ENCODE assay signal across 35 cellular contexts in genomic region chr1:14524816-14525215, GRCh38.
"Had no signal": no experiment of that assay in that cellular context is flagged by ENCODE, and none has a peak within 500 bp of the region (broad histone marks: within the 10 kb centered on the region; RNA-seq: fewer than 3 reads in every experiment).

No MANE protein-coding gene starts in this region.

- H3K9me3 ChIP-seq: adrenal gland, body of pancreas, breast epithelium, colonic mucosa, esophagus muscularis mucosa, gastroesophageal sphincter, heart right ventricle had no signal

- H3K27me3 Mint-ChIP-seq: activated CD4-positive, alpha-beta T cell treated with anti-CD3 and anti-CD28 coated beads, Interleukin-2, amount 10 ng/mL, durations not matched to agents 24 days and 14 days; activated CD8-positive, alpha-beta memory T cell treated with anti-CD3 and anti-CD28 coated beads, Interleukin-2, amount 10 ng/mL, durations not matched to agents 7 days and 5 days had no signal

- H3K27ac Mint-ChIP-seq: activated CD4-positive, alpha-beta memory T cell treated with anti-CD3 and anti-CD28 coated beads for 36 hours; activated CD4-positive, alpha-beta T cell treated with anti-CD3 and anti-CD28 coated beads for 36 hours; activated CD4-positive, alpha-beta T cell treated with anti-CD3 and anti-CD28 coated beads, Interleukin-2, amount 10 ng/mL, durations not matched to agents 24 days and 14 days; activated CD8-positive, alpha-beta memory T cell treated with anti-CD3 and anti-CD28 coated beads, Interleukin-2, amount 10 ng/mL, durations not matched to agents 7 days and 5 days; activated CD8-positive, alpha-beta T cell treated with anti-CD3 and anti-CD28 coated beads, Interleukin-2, amount 10 ng/mL, durations not matched to agents 7 days and 5 days; activated naive CD4-positive, alpha-beta T cell treated with anti-CD3 and anti-CD28 coated beads for 36 hours; activated naive CD4-positive, alpha-beta T cell treated with anti-CD3 and anti-CD28 coated beads, Interleukin-2, amount 50 U/mL, for 24 hours; activated naive CD8-positive, alpha-beta T cell treated with anti-CD3 and anti-CD28 coated beads for 36 hours; activated naive CD8-positive, alpha-beta T cell treated with anti-CD3 and anti-CD28 coated beads, Interleukin-2, amount 50 U/mL, for 24 hours; activated T-helper 1 cell treated with anti-CD3 and anti-CD28 coated beads, Interleukin-12 subunit alpha, Interleukin-12 subunit beta, Interleukin-2, Interleukin-4 antibody, amounts not matched to agents 30 ng/mL and 10 ng/mL and 1 ng/mL, durations not matched to agents 14 hours and 24 hours and 36 hours; activated T-helper 2 cell treated with anti-CD3 and anti-CD28 coated beads, Interferon-gamma antibody, Interleukin-2, Interleukin-4, amounts not matched to agents 10 μg/mL and 5 μg/mL and 100 μg/mL, durations not matched to agents 14 hours and 24 hours and 36 hours; dendritic cell treated with granulocyte-macrophage colony-stimulating factor and Interleukin-4, amounts not matched to agents 40 ng/mL and 50 ng/mL, for 4 days had no signal

- H3K36me3 Mint-ChIP-seq: activated CD4-positive, alpha-beta memory T cell treated with anti-CD3 and anti-CD28 coated beads for 36 hours; activated CD8-positive, alpha-beta memory T cell treated with anti-CD3 and anti-CD28 coated beads, Interleukin-2, amount 10 ng/mL, durations not matched to agents 7 days and 5 days; activated naive CD4-positive, alpha-beta T cell treated with anti-CD3 and anti-CD28 coated beads, Interleukin-2, amount 50 U/mL, for 24 hours; activated naive CD8-positive, alpha-beta T cell treated with anti-CD3 and anti-CD28 coated beads for 36 hours had no signal

- H3K4me2 ChIP-seq: hepatocyte had no signal

- H3K79me2 ChIP-seq: hepatocyte had no signal

- H3K4me3 Mint-ChIP-seq: activated CD4-positive, alpha-beta memory T cell treated with anti-CD3 and anti-CD28 coated beads for 36 hours; activated CD4-positive, alpha-beta T cell treated with anti-CD3 and anti-CD28 coated beads for 36 hours; activated CD4-positive, alpha-beta T cell treated with anti-CD3 and anti-CD28 coated beads, Interleukin-2, amount 10 ng/mL, durations not matched to agents 24 days and 14 days; activated CD8-positive, alpha-beta memory T cell treated with anti-CD3 and anti-CD28 coated beads, Interleukin-2, amount 10 ng/mL, durations not matched to agents 7 days and 5 days; activated CD8-positive, alpha-beta T cell treated with anti-CD3 and anti-CD28 coated beads, Interleukin-2, amount 10 ng/mL, durations not matched to agents 7 days and 5 days; activated naive CD4-positive, alpha-beta T cell treated with anti-CD3 and anti-CD28 coated beads for 36 hours; activated naive CD4-positive, alpha-beta T cell treated with anti-CD3 and anti-CD28 coated beads, Interleukin-2, amount 50 U/mL, for 24 hours; activated naive CD8-positive, alpha-beta T cell treated with anti-CD3 and anti-CD28 coated beads for 36 hours; activated naive CD8-positive, alpha-beta T cell treated with anti-CD3 and anti-CD28 coated beads, Interleukin-2, amount 50 U/mL, for 24 hours; activated T-helper 1 cell treated with anti-CD3 and anti-CD28 coated beads, Interleukin-12 subunit alpha, Interleukin-12 subunit beta, Interleukin-2, Interleukin-4 antibody, amounts not matched to agents 30 ng/mL and 10 ng/mL and 1 ng/mL, durations not matched to agents 14 hours and 24 hours and 36 hours; dendritic cell treated with granulocyte-macrophage colony-stimulating factor and Interleukin-4, amounts not matched to agents 40 ng/mL and 50 ng/mL, for 4 days had no signal

- ATAC-seq: activated CD4-positive, alpha-beta T cell treated with anti-CD3 and anti-CD28 coated beads for 36 hours; activated CD8-positive, alpha-beta memory T cell treated with anti-CD3 and anti-CD28 coated beads, Interleukin-2, amount 10 ng/mL, durations not matched to agents 7 days and 5 days; activated CD8-positive, alpha-beta T cell treated with anti-CD3 and anti-CD28 coated beads, Interleukin-2, amount 10 ng/mL, durations not matched to agents 7 days and 5 days; activated naive CD8-positive, alpha-beta T cell treated with anti-CD3 and anti-CD28 coated beads, Interleukin-2, amount 50 U/mL, for 24 hours; body of pancreas; gastroesophageal sphincter; heart right ventricle had no signal

- DNase-seq: activated CD4-positive, alpha-beta memory T cell treated with anti-CD3 and anti-CD28 coated beads for 36 hours; activated CD4-positive, alpha-beta T cell treated with anti-CD3 and anti-CD28 coated beads for 36 hours; activated CD4-positive, alpha-beta T cell treated with anti-CD3 and anti-CD28 coated beads, Interleukin-2, amount 10 ng/mL, durations not matched to agents 24 days and 14 days; activated CD4-positive, CD25-positive, alpha-beta regulatory T cell; activated CD4-positive, CD25-positive, alpha-beta regulatory T cell treated with anti-CD3 and anti-CD28 coated beads, Interleukin-2, amount 50 U/mL, for 72 hours; activated CD8-positive, alpha-beta memory T cell treated with anti-CD3 and anti-CD28 coated beads, Interleukin-2, amount 10 ng/mL, durations not matched to agents 7 days and 5 days; activated CD8-positive, alpha-beta memory T cell treated with anti-CD3 and anti-CD28 coated beads, Interleukin-2, amount 50 U/mL, for 4 hours; activated CD8-positive, alpha-beta T cell treated with anti-CD3 and anti-CD28 coated beads, Interleukin-2, amount 10 ng/mL, durations not matched to agents 7 days and 5 days; activated effector memory CD4-positive, alpha-beta T cell treated with anti-CD3 and anti-CD28 coated beads, Interleukin-2, amount 50 U/mL, for 16 hours; activated naive CD4-positive, alpha-beta T cell treated with anti-CD3 and anti-CD28 coated beads for 36 hours; activated naive CD8-positive, alpha-beta T cell treated with anti-CD3 and anti-CD28 coated beads for 36 hours; activated naive CD8-positive, alpha-beta T cell treated with anti-CD3 and anti-CD28 coated beads, Interleukin-2, amount 50 U/mL, for 24 hours; activated T-cell treated with anti-CD3 and anti-CD28 coated beads, Interleukin-2, amount 50 U/mL, for 1 hour; activated T-cell treated with anti-CD3 and anti-CD28 coated beads, Interleukin-2, amount 50 U/mL, for 48 hours; adrenal gland; amygdala; aorta; body of pancreas; central memory CD4-positive, alpha-beta T cell; colonic mucosa; effector memory CD4-positive, alpha-beta T cell; erythroblast; foreskin melanocyte; heart right ventricle; T-helper 2 cell had no signal

- H3K4me3 ChIP-seq: adrenal gland, body of pancreas, breast epithelium, cardiac muscle cell, colonic mucosa, dorsolateral prefrontal cortex, esophagus muscularis mucosa, gastroesophageal sphincter, heart right ventricle, hepatocyte had no signal

- H3K4me1 Mint-ChIP-seq: activated CD4-positive, alpha-beta T cell treated with anti-CD3 and anti-CD28 coated beads for 36 hours; activated CD4-positive, alpha-beta T cell treated with anti-CD3 and anti-CD28 coated beads, Interleukin-2, amount 10 ng/mL, durations not matched to agents 24 days and 14 days; activated CD8-positive, alpha-beta memory T cell treated with anti-CD3 and anti-CD28 coated beads, Interleukin-2, amount 10 ng/mL, durations not matched to agents 7 days and 5 days; activated naive CD4-positive, alpha-beta T cell treated with anti-CD3 and anti-CD28 coated beads, Interleukin-2, amount 50 U/mL, for 24 hours; activated naive CD8-positive, alpha-beta T cell treated with anti-CD3 and anti-CD28 coated beads, Interleukin-2, amount 50 U/mL, for 24 hours had no signal

- H3K27ac ChIP-seq: adrenal gland, body of pancreas, breast epithelium, cardiac muscle cell, colonic mucosa, dorsolateral prefrontal cortex, esophagus muscularis mucosa, gastroesophageal sphincter, heart right ventricle, hepatocyte had no signal

- H3K27me3 ChIP-seq: adrenal gland, body of pancreas, breast epithelium, cardiac muscle cell, colonic mucosa, dorsolateral prefrontal cortex, esophagus muscularis mucosa, gastroesophageal sphincter, hepatocyte had no signal

- H3K36me3 ChIP-seq: adrenal gland, breast epithelium, cardiac muscle cell, colonic mucosa, esophagus muscularis mucosa, gastroesophageal sphincter, heart right ventricle had no signal

- H3K4me1 ChIP-seq: adrenal gland, body of pancreas, breast epithelium, colonic mucosa had no signal

- H3K9me3 Mint-ChIP-seq: activated CD4-positive, alpha-beta memory T cell treated with anti-CD3 and anti-CD28 coated beads for 36 hours; activated CD4-positive, alpha-beta T cell treated with anti-CD3 and anti-CD28 coated beads, Interleukin-2, amount 10 ng/mL, durations not matched to agents 24 days and 14 days; activated naive CD4-positive, alpha-beta T cell treated with anti-CD3 and anti-CD28 coated beads for 36 hours; activated naive CD4-positive, alpha-beta T cell treated with anti-CD3 and anti-CD28 coated beads, Interleukin-2, amount 50 U/mL, for 24 hours; activated naive CD8-positive, alpha-beta T cell treated with anti-CD3 and anti-CD28 coated beads for 36 hours; activated naive CD8-positive, alpha-beta T cell treated with anti-CD3 and anti-CD28 coated beads, Interleukin-2, amount 50 U/mL, for 24 hours; activated T-helper 1 cell treated with anti-CD3 and anti-CD28 coated beads, Interleukin-12 subunit alpha, Interleukin-12 subunit beta, Interleukin-2, Interleukin-4 antibody, amounts not matched to agents 30 ng/mL and 10 ng/mL and 1 ng/mL, durations not matched to agents 14 hours and 24 hours and 36 hours; activated T-helper 2 cell treated with anti-CD3 and anti-CD28 coated beads, Interferon-gamma antibody, Interleukin-2, Interleukin-4, amounts not matched to agents 10 μg/mL and 5 μg/mL and 100 μg/mL, durations not matched to agents 14 hours and 24 hours and 36 hours; dendritic cell treated with granulocyte-macrophage colony-stimulating factor and Interleukin-4, amounts not matched to agents 40 ng/mL and 50 ng/mL, for 4 days had no signal

- H2AFZ ChIP-seq: hepatocyte had no signal
